ENCODE assay signal across 29 cellular contexts in genomic region chr5:117856706-117857105, GRCh38.
"Had no signal": no experiment of that assay in that cellular context is flagged by ENCODE, and none has a peak within 500 bp of the region (broad histone marks: within the 10 kb centered on the region; RNA-seq: fewer than 3 reads in every experiment).

No MANE protein-coding gene starts in this region.

- FAIRE-seq: urothelium cell line had no signal

- H3K27me3 Mint-ChIP-seq: stimulated activated memory B cell treated with anti-CD40 and anti-IgM and Interleukin-4, amounts not matched to agents 10 μg/mL and 1 μg/mL and 100 μg/mL, for 72 hours; stimulated activated naive B cell treated with anti-CD40 and anti-IgM and Interleukin-4, amounts not matched to agents 10 μg/mL and 1 μg/mL and 100 μg/mL, for 72 hours; stimulated activated naive CD8-positive, alpha-beta T cell treated with anti-CD3 and anti-CD28 coated beads, Interleukin-15, amount 100 ng/mL, for 72 hours; stimulated activated naive CD8-positive, alpha-beta T cell treated with anti-CD3 and anti-CD28 coated beads, Interleukin-15, Interleukin-2, amounts not matched to agents 100 ng/mL and 50 ng/mL, for 24 hours; type B pancreatic cell had no signal

- H3K9me3 ChIP-seq: stomach, suprapubic skin, testis, thoracic aorta, thyroid gland, tibial artery, tibial nerve, transverse colon, upper lobe of left lung, upper lobe of right lung, uterus, vagina had no signal

- H3K4me3 ChIP-seq: stomach, suprapubic skin, testis, thoracic aorta, thyroid gland, tibial artery, tibial nerve, transverse colon, upper lobe of left lung, upper lobe of right lung, uterus, vagina had no signal

- H3K36me3 ChIP-seq: stomach, suprapubic skin, thoracic aorta, thyroid gland, tibial artery, tibial nerve, transverse colon, upper lobe of left lung, upper lobe of right lung, uterus, vagina had no signal

- ATAC-seq: stimulated activated effector memory CD8-positive, alpha-beta T cell treated with anti-CD3 and anti-CD28 coated beads, Interleukin-12 subunit alpha, Interleukin-12 subunit beta, amount 100 ng/mL, for 72 hours; stimulated activated memory B cell treated with anti-CD40 and anti-IgM and Interleukin-4, amounts not matched to agents 10 μg/mL and 1 μg/mL and 100 μg/mL, for 72 hours; stimulated activated naive B cell treated with anti-CD40 and anti-IgM and Interleukin-4, amounts not matched to agents 10 μg/mL and 1 μg/mL and 100 μg/mL, for 72 hours; stimulated activated naive CD8-positive, alpha-beta T cell treated with anti-CD3 and anti-CD28 coated beads, Interleukin-15, amount 100 ng/mL, for 72 hours; stimulated activated naive CD8-positive, alpha-beta T cell treated with anti-CD3 and anti-CD28 coated beads, Interleukin-15, Interleukin-2, amounts not matched to agents 100 U/mL and 50 U/mL, for 24 hours; upper lobe of right lung had no signal

- H3K4me3 Mint-ChIP-seq: stimulated activated effector memory CD8-positive, alpha-beta T cell treated with anti-CD3 and anti-CD28 coated beads, Interleukin-12 subunit alpha, Interleukin-12 subunit beta, amount 100 ng/mL, for 72 hours; stimulated activated memory B cell treated with anti-CD40 and anti-IgM and Interleukin-4, amounts not matched to agents 10 μg/mL and 1 μg/mL and 100 μg/mL, for 72 hours; stimulated activated naive B cell treated with anti-CD40 and anti-IgM and Interleukin-4, amounts not matched to agents 10 μg/mL and 1 μg/mL and 100 μg/mL, for 72 hours; stimulated activated naive CD8-positive, alpha-beta T cell treated with anti-CD3 and anti-CD28 coated beads, Interleukin-15, amount 100 ng/mL, for 72 hours; stimulated activated naive CD8-positive, alpha-beta T cell treated with anti-CD3 and anti-CD28 coated beads, Interleukin-15, Interleukin-2, amounts not matched to agents 100 ng/mL and 50 ng/mL, for 24 hours; type B pancreatic cell had no signal

- H3K9me3 Mint-ChIP-seq: type B pancreatic cell had no signal

- H3K27me3 ChIP-seq: stomach, suprapubic skin, testis, thyroid gland, tibial artery, tibial nerve, transverse colon, upper lobe of left lung, upper lobe of right lung, uterus, vagina had no signal

- H3K36me3 Mint-ChIP-seq: stimulated activated effector memory CD8-positive, alpha-beta T cell treated with anti-CD3 and anti-CD28 coated beads, Interleukin-12 subunit alpha, Interleukin-12 subunit beta, amount 100 ng/mL, for 72 hours; stimulated activated memory B cell treated with anti-CD40 and anti-IgM and Interleukin-4, amounts not matched to agents 10 μg/mL and 1 μg/mL and 100 μg/mL, for 72 hours; stimulated activated naive B cell treated with anti-CD40 and anti-IgM and Interleukin-4, amounts not matched to agents 10 μg/mL and 1 μg/mL and 100 μg/mL, for 72 hours; type B pancreatic cell had no signal

- H3K4me1 ChIP-seq: stomach, suprapubic skin, testis, thyroid gland, tibial artery, tibial nerve, transverse colon, upper lobe of left lung, upper lobe of right lung, uterus, vagina had no signal

- H3K27ac ChIP-seq: stomach, suprapubic skin, testis, thoracic aorta, thyroid gland, tibial artery, tibial nerve, transverse colon, upper lobe of left lung, upper lobe of right lung, uterus, vagina had no signal

- DNase-seq: stimulated activated CD4-positive, alpha-beta T cell treated with anti-CD3 and anti-CD28 coated beads, Interleukin-2, amount 100 ng/mL, for 48 hours; stimulated activated CD4-positive, alpha-beta T cell treated with anti-CD3 and anti-CD28 coated beads, Interleukin-4, amount 100 ng/mL, for 1 hour; stimulated activated CD4-positive, alpha-beta T cell treated with anti-CD3 and anti-CD28 coated beads, Interleukin-4, amount 100 ng/mL, for 24 hours; stimulated activated CD4-positive, alpha-beta T cell treated with anti-CD3 and anti-CD28 coated beads, Interleukin-4, amount 100 ng/mL, for 4 hours; stimulated activated CD8-positive, alpha-beta memory T cell treated with anti-CD3 and anti-CD28 coated beads, Interleukin-4, amount 100 ng/mL, for 48 hours; stimulated activated naive B cell treated with anti-CD40 and anti-IgM and Interleukin-4, amounts not matched to agents 10 μg/mL and 1 μg/mL and 100 μg/mL, for 72 hours; stimulated activated naive CD4-positive, alpha-beta T cell; stimulated activated naive CD4-positive, alpha-beta T cell treated with Interleukin-2 at 50 U/mL for 16 hours; stimulated activated naive CD8-positive, alpha-beta T cell treated with anti-CD3 and anti-CD28 coated beads, Interleukin-15, amount 100 ng/mL, for 72 hours; stimulated activated naive CD8-positive, alpha-beta T cell treated with anti-CD3 and anti-CD28 coated beads, Interleukin-15, Interleukin-2, amounts not matched to agents 100 U/mL and 50 U/mL, for 24 hours; stomach; substantia nigra; testis; thyroid gland; tibial artery; transverse colon; trophoblast cell; upper lobe of left lung; upper lobe of right lung; uterus had no signal

- H3K4me1 Mint-ChIP-seq: stimulated activated effector memory CD8-positive, alpha-beta T cell treated with anti-CD3 and anti-CD28 coated beads, Interleukin-12 subunit alpha, Interleukin-12 subunit beta, amount 100 ng/mL, for 72 hours; stimulated activated memory B cell treated with anti-CD40 and anti-IgM and Interleukin-4, amounts not matched to agents 10 μg/mL and 1 μg/mL and 100 μg/mL, for 72 hours; stimulated activated naive B cell treated with anti-CD40 and anti-IgM and Interleukin-4, amounts not matched to agents 10 μg/mL and 1 μg/mL and 100 μg/mL, for 72 hours; stimulated activated naive CD8-positive, alpha-beta T cell treated with anti-CD3 and anti-CD28 coated beads, Interleukin-15, amount 100 ng/mL, for 72 hours had no signal

- H3K27ac Mint-ChIP-seq: stimulated activated effector memory CD8-positive, alpha-beta T cell treated with anti-CD3 and anti-CD28 coated beads, Interleukin-12 subunit alpha, Interleukin-12 subunit beta, amount 100 ng/mL, for 72 hours; stimulated activated memory B cell treated with anti-CD40 and anti-IgM and Interleukin-4, amounts not matched to agents 10 μg/mL and 1 μg/mL and 100 μg/mL, for 72 hours; stimulated activated naive B cell treated with anti-CD40 and anti-IgM and Interleukin-4, amounts not matched to agents 10 μg/mL and 1 μg/mL and 100 μg/mL, for 72 hours; stimulated activated naive CD8-positive, alpha-beta T cell treated with anti-CD3 and anti-CD28 coated beads, Interleukin-15, amount 100 ng/mL, for 72 hours; stimulated activated naive CD8-positive, alpha-beta T cell treated with anti-CD3 and anti-CD28 coated beads, Interleukin-15, Interleukin-2, amounts not matched to agents 100 ng/mL and 50 ng/mL, for 24 hours; type B pancreatic cell had no signal
